1 cellular context compared by ENCODE assay signal in genomic region chr16:74430036-74430712, GRCh38.
A peak's percentile ranks its signal among the peaks of the same experiment; 100 is the strongest.
TF ChIP-seq lines count a peak whose summit lies in the region.

No MANE protein-coding gene starts in this region.

TF ChIP-seq in HepG2, 621 proteins besides CTCF, POLR2A, EP300 and RAD21:
- TF ChIP-seq ONECUT2 (CRISPR knock-in tag; IDR thresholded peaks at IDR 0.05), result peak; percentile 81
- peak; percentile 55; the same call in 1 of the 2 replicates for TF ChIP-seq SMC3 (IDR thresholded peaks at IDR 0.05; ENCODE audit: low read length)
- TF ChIP-seq STAG1 (CRISPR knock-in tag; IDR thresholded peaks at IDR 0.05), result peak; percentile 89
- 0 out of 2 replicates have a peak, but pooled peaks have one; percentile 20 for TF ChIP-seq FOXK1 (CRISPR knock-in tag; IDR thresholded peaks at IDR 0.05; ENCODE audit: borderline replicate concordance, low read depth)
- TF ChIP-seq KDM2A (CRISPR knock-in tag; IDR thresholded peaks at IDR 0.05; ENCODE audit: borderline replicate concordance, low read depth), result peak; percentile 40; the same call in 1 of the 2 replicates
- peak; percentile 28; the same call in 1 of the 2 replicates for TF ChIP-seq FOSL2 (CRISPR knock-in tag; IDR thresholded peaks at IDR 0.05)
- TF ChIP-seq BHLHE40 (IDR thresholded peaks at IDR 0.05; ENCODE audit: low read length), result peak; percentile 96
- peak; percentile 15; the same call in 1 of the 2 replicates for TF ChIP-seq SALL1 (CRISPR knock-in tag; IDR thresholded peaks at IDR 0.05)
